8 cellular contexts compared by ENCODE assay signal in the genomic region with DNA sequence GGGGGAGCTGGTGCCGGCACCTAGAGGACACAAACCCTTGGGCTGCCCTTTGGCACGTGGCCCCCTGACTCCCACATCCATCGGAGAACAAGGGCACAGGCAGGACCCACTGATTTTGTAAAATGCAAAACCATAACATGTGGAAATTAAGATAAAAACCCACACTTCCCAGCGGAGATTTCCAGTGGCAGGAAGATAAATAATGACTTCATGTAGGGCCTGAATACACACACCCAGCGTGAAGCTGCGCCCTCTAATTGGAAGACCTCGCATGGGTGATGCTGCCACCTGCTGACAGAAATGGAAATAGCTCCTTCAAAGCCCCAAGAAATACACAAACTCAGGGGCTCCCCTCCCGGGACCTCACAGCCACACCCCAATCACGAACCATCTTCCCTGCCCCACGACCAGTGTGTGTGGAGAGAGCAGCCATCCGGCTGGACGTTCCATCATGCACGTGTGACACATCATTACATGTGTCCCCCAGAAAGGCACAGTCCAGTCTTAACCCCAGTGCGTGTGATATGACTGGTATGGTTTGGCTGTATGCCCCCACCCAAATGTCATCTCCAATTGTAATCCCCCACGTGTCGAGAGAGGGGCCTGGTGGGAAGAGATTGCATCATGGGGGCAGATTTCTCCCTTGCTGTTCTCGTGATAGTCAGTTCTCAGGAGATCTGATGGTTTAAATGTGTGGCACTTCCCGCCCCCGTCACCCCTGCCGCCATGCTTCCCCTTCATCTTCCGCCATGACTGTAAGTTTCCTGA. TPM values are rescaled to one million over a fixed set of nuclear protein-coding genes. Genes with fewer than 3 reads are reported as not detected.
A peak's percentile ranks its signal among the peaks of the same experiment; 100 is the strongest.
DNase-seq lines count a peak whose midpoint lies in the region; ATAC-seq and TF ChIP-seq lines count a peak whose summit lies in the region.

No MANE protein-coding gene starts in this region.

- peak; percentile 95 for ATAC-seq in naive thymus-derived CD8-positive, alpha-beta T cell
- ATAC-seq in stimulated activated memory B cell treated with anti-CD40 and anti-IgM and Interleukin-4, amounts not matched to agents 10 μg/mL and 1 μg/mL and 100 μg/mL, for 72 hours, result peak; percentile 83
- ATAC-seq in HG03457 (IDR thresholded peaks at IDR 0.05; ENCODE audit: unreplicated experiment), result no peak

- POLR2A ChIA-PET in naive thymus-derived CD8-positive, alpha-beta T cell (lab: Charles Lee), result interaction anchor here (0.6 to 1.8 kb wide), 5 partner anchors 27 to 166 kb away, joined by 3 to 10 read pairs (median 5); no protein-coding TSS in a partner anchor

- peak overlapping the region in 2 of 10 donors; percentile 33 to 57 for H3K27ac Mint-ChIP-seq in naive thymus-derived CD8-positive, alpha-beta T cell
- no peak overlapping the region for H3K27ac Mint-ChIP-seq in stimulated activated memory B cell treated with anti-CD40 and anti-IgM and Interleukin-4, amounts not matched to agents 10 μg/mL and 1 μg/mL and 100 μg/mL, for 72 hours

- H3K9me3 Mint-ChIP-seq in naive thymus-derived CD8-positive, alpha-beta T cell, result no peaks in the 10 kb centered on the region
- no peaks in the 10 kb centered on the region for H3K9me3 Mint-ChIP-seq in stimulated activated memory B cell treated with anti-CD40 and anti-IgM and Interleukin-4, amounts not matched to agents 10 μg/mL and 1 μg/mL and 100 μg/mL, for 72 hours

- H3K36me3 Mint-ChIP-seq in naive thymus-derived CD8-positive, alpha-beta T cell, result no peaks in the 10 kb centered on the region
- no peaks in the 10 kb centered on the region for H3K36me3 Mint-ChIP-seq in stimulated activated memory B cell treated with anti-CD40 and anti-IgM and Interleukin-4, amounts not matched to agents 10 μg/mL and 1 μg/mL and 100 μg/mL, for 72 hours

- peak overlapping the region in 2 of 10 donors; percentile 7 to 52 for H3K4me3 Mint-ChIP-seq in naive thymus-derived CD8-positive, alpha-beta T cell
- no peak overlapping the region for H3K4me3 Mint-ChIP-seq in stimulated activated memory B cell treated with anti-CD40 and anti-IgM and Interleukin-4, amounts not matched to agents 10 μg/mL and 1 μg/mL and 100 μg/mL, for 72 hours

- H3K27me3 Mint-ChIP-seq in naive thymus-derived CD8-positive, alpha-beta T cell, result peaks cover 0 to 4% (median 0%) of the 10 kb centered on the region in 5 donors
- peaks cover 22% of the 10 kb centered on the region for H3K27me3 Mint-ChIP-seq in stimulated activated memory B cell treated with anti-CD40 and anti-IgM and Interleukin-4, amounts not matched to agents 10 μg/mL and 1 μg/mL and 100 μg/mL, for 72 hours

- DNase-seq in DMS153 (lab: John Stamatoyannopoulos, UW) (peak; percentile 30), HS-5 (ENCODE audit: low read depth) (peak; percentile 45), OCI-M1 (lab: John Stamatoyannopoulos, UW) (peak; percentile 84), activated T-cell treated with anti-CD3 and anti-CD28 coated beads for 24 hours (ENCODE audit: low read depth) (peak; percentile 65), erythroblast (lab: John Stamatoyannopoulos, UW) (peak; percentile 83 to 88)
- DNase-seq in naive thymus-derived CD8-positive, alpha-beta T cell, result peak; percentile 58 to 88 (median 78)

- peaks cover 25 to 49% (median 44%) of the 10 kb centered on the region in 4 donors for H3K4me1 Mint-ChIP-seq in naive thymus-derived CD8-positive, alpha-beta T cell
- H3K4me1 Mint-ChIP-seq in stimulated activated memory B cell treated with anti-CD40 and anti-IgM and Interleukin-4, amounts not matched to agents 10 μg/mL and 1 μg/mL and 100 μg/mL, for 72 hours, result peaks cover 37% of the 10 kb centered on the region

- no peak for TF ChIP-seq POLR2A in erythroblast (IDR thresholded peaks at IDR 0.05; ENCODE audit: low read length)

RNA-seq across cellular contexts. Expression of a gene that starts 5.7 kb away (rescaled TPM):
- 10 to 100 TPM; 57.4 to 61.7 TPM for total RNA-seq in naive thymus-derived CD8-positive, alpha-beta T cell
- 10 to 100 TPM; 41.9 to 48.3 (median 42.3) TPM for polyA plus RNA-seq in naive thymus-derived CD8-positive, alpha-beta T cell

RNA-seq across cellular contexts. Expression of a gene that starts 7.8 kb away (rescaled TPM):
- total RNA-seq in naive thymus-derived CD8-positive, alpha-beta T cell, result 100 to 1,000 TPM; 197 to 198 TPM
- 1 to 10 TPM; 2.2 to 3.5 (median 2.5) TPM for polyA plus RNA-seq in naive thymus-derived CD8-positive, alpha-beta T cell

RNA-seq across cellular contexts. Expression of a gene that starts 30.8 kb away (rescaled TPM):
- total RNA-seq in naive thymus-derived CD8-positive, alpha-beta T cell, result 10 to 100 TPM; 37.4 to 46.8 TPM
- 10 to 100 TPM; 26.3 to 32.1 (median 26.4) TPM for polyA plus RNA-seq in naive thymus-derived CD8-positive, alpha-beta T cell

RNA-seq across cellular contexts. Expression of a gene that starts 33.2 kb away (rescaled TPM):
- not detected for total RNA-seq in naive thymus-derived CD8-positive, alpha-beta T cell
- under 1 TPM in 2 of 3 donors, not detected in 1; 0.04 to 0.06 TPM for polyA plus RNA-seq in naive thymus-derived CD8-positive, alpha-beta T cell

Comparison
In these comparisons a context has a peak if more than half of its experiments do, and no peak if none do; other contexts are left out.
1. DNase-seq: peak in every context shown above with its lines; median percentile 86 in erythroblast; 84 in OCI-M1; 78 in naive thymus-derived CD8-positive, alpha-beta T cell; 65 in activated T-cell treated with anti-CD3 and anti-CD28 coated beads for 24 hours; 45 in HS-5; 30 in DMS153.